ENCODE assay signal across 22 cellular contexts in genomic region chr2:153940511-153940910, GRCh38.
DNase-seq lines count a peak whose midpoint lies in the region; ATAC-seq and TF ChIP-seq lines count a peak whose summit lies in the region.
"Had no signal": no experiment of that assay in that cellular context is flagged by ENCODE, and none has a peak within 500 bp of the region (broad histone marks: within the 10 kb centered on the region; RNA-seq: fewer than 3 reads in every experiment).

No MANE protein-coding gene starts in this region.

- 44 to 47% methylated on average over 3 of the region's 3 CpGs for WGBS in upper lobe of left lung, 2 donors

- intact Hi-C loops in tibial artery (cut with DNase I; ENCODE audit: low total_unique reads): no loop called here

- ATAC-seq in upper lobe of left lung (ENCODE audit: low FRiP score in 2 of 2): peak; percentile 37 to 57
- ATAC-seq: right lobe of liver had no signal

- H3K27me3 ChIP-seq in upper lobe of left lung (no peaks in the 10 kb centered on the region), tibial artery (no peaks in the 10 kb centered on the region)
- H3K27me3 ChIP-seq: right lobe of liver, stomach had no signal

- H3K27ac ChIP-seq in upper lobe of left lung: no peak overlapping the region
- no peak overlapping the region for H3K27ac ChIP-seq in tibial artery
- H3K27ac ChIP-seq: parathyroid adenoma, right lobe of liver, stomach had no signal

- H3K4me1 ChIP-seq in upper lobe of left lung (no peaks in the 10 kb centered on the region), tibial artery (peaks cover 0 to 7% (median 0%) of the 10 kb centered on the region in 4 donors)
- H3K4me1 ChIP-seq: parathyroid adenoma, right lobe of liver, stomach had no signal

- H3K9me3 ChIP-seq in upper lobe of left lung (no peaks in the 10 kb centered on the region), tibial artery (no peaks in the 10 kb centered on the region)
- H3K9me3 ChIP-seq: right lobe of liver, stomach had no signal

- TF ChIP-seq CTCF in cardiac fibroblast (IDR thresholded peaks at IDR 0.05; ENCODE audit: low read depth, low read length) (no peak), upper lobe of left lung (IDR thresholded peaks at IDR 0.05) (no peak), tibial artery (IDR thresholded peaks at IDR 0.05) (no peak)

- H3K36me3 ChIP-seq in upper lobe of left lung (no peaks in the 10 kb centered on the region), tibial artery (no peaks in the 10 kb centered on the region)
- H3K36me3 ChIP-seq: right lobe of liver, stomach had no signal

- TF ChIP-seq EP300 in upper lobe of left lung (IDR thresholded peaks at IDR 0.05): no peak

- DNase-seq in HS-5 (ENCODE audit: low read depth) (peak; percentile 68), cardiac fibroblast (ENCODE audit: low read depth in 2 of 2) (peak; percentile 13 to 32), kidney tubule cell (ENCODE audit: low spot score) (peak; percentile 29), upper lobe of left lung (no peak), LoVo (ENCODE audit: low spot score) (no peak), tibial artery (no peak), HK-2 (ENCODE audit: unreplicated experiment) (no peak)
- DNase-seq: activated CD4-positive, CD25-positive, alpha-beta regulatory T cell treated with anti-CD3 and anti-CD28 coated beads, Interleukin-2, amount 50 U/mL, for 72 hours; activated T-cell treated with anti-CD3 and anti-CD28 coated beads, Interleukin-2, amount 50 U/mL, for 1 hour; caudate nucleus; CD4-positive, alpha-beta T cell; H9; KG1; left cardiac atrium; NCI-H1048; NCI-H187 treated with DMSO at 0.1 percent for 48 hours; NCI-H82; right lobe of liver; SHP77; stimulated activated CD4-positive, alpha-beta T cell treated with anti-CD3 and anti-CD28 coated beads, Interleukin-15, amount 100 ng/mL, for 24 hours; stomach had no signal

- no peak for TF ChIP-seq POLR2A in upper lobe of left lung (IDR thresholded peaks at IDR 0.05)

- H3K4me3 ChIP-seq in cardiac fibroblast (replicated peaks in 1 of 2; ENCODE audit: low read depth in 2 of 2, low read length in 2 of 2) (no peak overlapping the region), upper lobe of left lung (no peak overlapping the region), tibial artery (no peak overlapping the region)
- H3K4me3 ChIP-seq: right lobe of liver, stomach had no signal

Comparison
In these comparisons a context has a peak if more than half of its experiments do, and no peak if none do; other contexts are left out.
1. DNase-seq: peak in HS-5 (single experiment), cardiac fibroblast (2 of 2) and kidney tubule cell (single experiment); none in upper lobe of left lung (0 of 2), LoVo (single experiment), tibial artery (0 of 2) and HK-2 (single experiment).